8 cellular contexts compared by ENCODE assay signal in the genomic region with DNA sequence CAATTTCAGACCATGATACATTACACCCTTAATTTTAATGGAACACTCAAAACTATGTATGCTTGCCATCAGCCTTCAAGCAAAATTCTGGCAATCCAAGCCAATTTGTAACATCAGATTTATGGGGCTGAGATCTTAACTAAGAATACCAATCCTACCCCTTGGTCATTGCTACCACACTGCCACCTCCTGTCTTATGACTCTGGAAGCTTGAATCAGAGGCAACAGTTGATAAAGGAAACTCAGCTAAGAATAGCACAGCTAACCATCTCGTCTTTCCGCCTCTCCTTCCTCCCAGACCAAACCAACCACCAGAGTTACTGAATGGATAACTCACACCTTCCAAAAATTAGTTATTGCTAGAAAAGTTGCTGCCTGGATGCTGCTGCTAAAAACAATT. TPM values are rescaled to one million over a fixed set of nuclear protein-coding genes. Genes with fewer than 3 reads are reported as not detected.
DNase-seq lines count a peak whose midpoint lies in the region; TF ChIP-seq lines count a peak whose summit lies in the region.

No MANE protein-coding gene starts in this region.

- peaks cover 100% of the 10 kb centered on the region for H3K79me2 ChIP-seq in DOHH2 (ENCODE audit: control insufficient read depth, low read length)

- no peaks in the 10 kb centered on the region for H3K27me3 ChIP-seq in DOHH2 (ENCODE audit: control insufficient read depth, low read length)

- peaks cover 54% of the 10 kb centered on the region for H3K4me1 ChIP-seq in DOHH2 (ENCODE audit: control insufficient read depth, low read length)

- peaks cover 19% of the 10 kb centered on the region for H3K4me1 Mint-ChIP-seq in activated T-helper 1 cell treated with anti-CD3 and anti-CD28 coated beads, Interleukin-12 subunit alpha, Interleukin-12 subunit beta, Interleukin-2, Interleukin-4 antibody, amounts not matched to agents 30 ng/mL and 10 ng/mL and 1 ng/mL, durations not matched to agents 14 hours and 24 hours and 36 hours (ENCODE audit: low read depth)

- H3K4me2 ChIP-seq in DOHH2 (ENCODE audit: low read length) = peak overlapping the region; percentile 18

- intact Hi-C loops in activated T-helper 1 cell treated with anti-CD3 and anti-CD28 coated beads, Interleukin-12 subunit alpha, Interleukin-12 subunit beta, Interleukin-2, Interleukin-4 antibody, amounts not matched to agents 30 ng/mL and 10 ng/mL and 1 ng/mL, durations not matched to agents 14 hours and 24 hours and 36 hours (cut with micrococcal nuclease) = loop anchor here (1.0 to 2.0 kb wide), 4 partner anchors 33 to 190 kb away; no protein-coding TSS in a partner anchor

- H3K27ac Mint-ChIP-seq in activated T-helper 1 cell treated with anti-CD3 and anti-CD28 coated beads, Interleukin-12 subunit alpha, Interleukin-12 subunit beta, Interleukin-2, Interleukin-4 antibody, amounts not matched to agents 30 ng/mL and 10 ng/mL and 1 ng/mL, durations not matched to agents 14 hours and 24 hours and 36 hours = no peak overlapping the region

- H3K27ac ChIP-seq in DOHH2 (ENCODE audit: low read depth, low read length) = no peak overlapping the region

- H3K36me3 Mint-ChIP-seq in activated T-helper 1 cell treated with anti-CD3 and anti-CD28 coated beads, Interleukin-12 subunit alpha, Interleukin-12 subunit beta, Interleukin-2, Interleukin-4 antibody, amounts not matched to agents 30 ng/mL and 10 ng/mL and 1 ng/mL, durations not matched to agents 14 hours and 24 hours and 36 hours (ENCODE audit: low read depth) = peaks cover 6% of the 10 kb centered on the region

- H3K9me3 Mint-ChIP-seq in activated T-helper 1 cell treated with anti-CD3 and anti-CD28 coated beads, Interleukin-12 subunit alpha, Interleukin-12 subunit beta, Interleukin-2, Interleukin-4 antibody, amounts not matched to agents 30 ng/mL and 10 ng/mL and 1 ng/mL, durations not matched to agents 14 hours and 24 hours and 36 hours = no peaks in the 10 kb centered on the region

- H3K4me3 ChIP-seq in DOHH2 (ENCODE audit: low read length) (0 out of 2 replicates have a peak overlapping the region, but pooled peaks have one; percentile 2), choroid plexus epithelial cell (ENCODE audit: low read depth, low read length) (no peak overlapping the region)

- DNase-seq in LHCN-M2 (ENCODE audit: low read depth) = peak; percentile 82
- DNase-seq in choroid plexus epithelial cell (ENCODE audit: low read depth) = peak; percentile 82
- DNase-seq in myocyte (ENCODE audit: low read depth) = peak; percentile 91
- DNase-seq in DMS153 treated with DMSO at 0.1 percent for 48 hours (lab: John Stamatoyannopoulos, UW; ENCODE audit: unreplicated experiment) = no peak
- DNase-seq in NCI-H510A treated with DMSO at 0.1 percent for 48 hours (lab: John Stamatoyannopoulos, UW) = no peak
- no peak for DNase-seq in superior temporal gyrus (ENCODE audit: extremely low spot score)
- DNase-seq in activated T-helper 1 cell treated with anti-CD3 and anti-CD28 coated beads, Interleukin-12 subunit alpha, Interleukin-12 subunit beta, Interleukin-2, Interleukin-4 antibody, amounts not matched to agents 30 ng/mL and 10 ng/mL and 1 ng/mL, durations not matched to agents 14 hours and 24 hours and 36 hours (ENCODE audit: low spot score) = no peak

- peaks cover 96% of the 10 kb centered on the region for H3K36me3 ChIP-seq in DOHH2 (ENCODE audit: control insufficient read depth, low read length)

- H4K20me1 ChIP-seq in DOHH2 (ENCODE audit: control insufficient read depth, insufficient read depth, low read depth, low read length) = peaks cover 73% of the 10 kb centered on the region

- H3K9me2 ChIP-seq in DOHH2 (replicated peaks; ENCODE audit: control insufficient read depth, low read length) = no peaks in the 10 kb centered on the region

- H3K9me3 ChIP-seq in DOHH2 (ENCODE audit: control insufficient read depth, insufficient read depth, low read length) = no peaks in the 10 kb centered on the region

- peaks cover 75% of the 10 kb centered on the region for H3K27me3 Mint-ChIP-seq in activated T-helper 1 cell treated with anti-CD3 and anti-CD28 coated beads, Interleukin-12 subunit alpha, Interleukin-12 subunit beta, Interleukin-2, Interleukin-4 antibody, amounts not matched to agents 30 ng/mL and 10 ng/mL and 1 ng/mL, durations not matched to agents 14 hours and 24 hours and 36 hours (ENCODE audit: insufficient read depth)

- 0 out of 2 replicates have a peak, but pooled peaks cover 3% of the 10 kb centered on the region for H3F3A ChIP-seq in DOHH2 (ENCODE audit: control insufficient read depth, insufficient read depth)

- TF ChIP-seq CTCF in DOHH2 (IDR thresholded peaks at IDR 0.05; ENCODE audit: low read depth, low read length, poor library complexity, severe bottlenecking) (peak; percentile 16), choroid plexus epithelial cell (conservative IDR thresholded peaks at IDR 0.05; ENCODE audit: low read depth, low read length) (peak; percentile 55)

- no peak overlapping the region for H3K4me3 Mint-ChIP-seq in activated T-helper 1 cell treated with anti-CD3 and anti-CD28 coated beads, Interleukin-12 subunit alpha, Interleukin-12 subunit beta, Interleukin-2, Interleukin-4 antibody, amounts not matched to agents 30 ng/mL and 10 ng/mL and 1 ng/mL, durations not matched to agents 14 hours and 24 hours and 36 hours

RNA-seq across cellular contexts. Expression of a gene that starts 7.4 kb away (rescaled TPM):
- total RNA-seq in LHCN-M2 (2014; rRNA removed) (60.3 and 63.3 TPM in 2 replicates), myocyte (23.4 and 28.0 TPM in 2 replicates)
- polyA plus RNA-seq in LHCN-M2 (2012) = 15.1 TPM
- 9.0 TPM for polyA plus RNA-seq in myocyte (2012)
- total RNA-seq in activated T-helper 1 cell treated with anti-CD3 and anti-CD28 coated beads, Interleukin-12 subunit alpha, Interleukin-12 subunit beta, Interleukin-2, Interleukin-4 antibody, amounts not matched to agents 30 ng/mL and 10 ng/mL and 1 ng/mL, durations not matched to agents 14 hours and 24 hours and 36 hours = 2.5 and 2.7 TPM in 2 replicates

Comparison
In these comparisons a context has a peak if more than half of its experiments do, and no peak if none do; other contexts are left out.
1. DNase-seq: peak in LHCN-M2 (single experiment), choroid plexus epithelial cell (single experiment) and myocyte (single experiment); none in DMS153 treated with DMSO at 0.1 percent for 48 hours (single experiment), NCI-H510A treated with DMSO at 0.1 percent for 48 hours (single experiment), superior temporal gyrus (single experiment) and activated T-helper 1 cell treated with anti-CD3 and anti-CD28 coated beads, Interleukin-12 subunit alpha, Interleukin-12 subunit beta, Interleukin-2, Interleukin-4 antibody, amounts not matched to agents 30 ng/mL and 10 ng/mL and 1 ng/mL, durations not matched to agents 14 hours and 24 hours and 36 hours (single experiment).